2 cellular contexts compared by ENCODE assay signal in genomic region chr11:65700377-65700776, GRCh38.
A peak's percentile ranks its signal among the peaks of the same experiment; 100 is the strongest.
TF ChIP-seq lines count a peak whose summit lies in the region.

No MANE protein-coding gene starts in this region.

TF ChIP-seq in K562, 482 proteins besides CTCF, POLR2A, EP300 and RAD21:
- no peak for TF ChIP-seq RBM39 (optimal IDR thresholded peaks at IDR 0.05; ENCODE audit: low read depth, low read length)
- TF ChIP-seq MEIS2 (IDR thresholded peaks at IDR 0.05; ENCODE audit: partially characterized antibody) = peak; percentile 10
TF ChIP-seq in K562: peak in this region for 1.

TF ChIP-seq in GM23338, 12 proteins besides CTCF, POLR2A, EP300 and RAD21:
- no peak for TF ChIP-seq ZNF462 (CRISPR knock-in tag; IDR thresholded peaks at IDR 0.05)
- TF ChIP-seq ETS1 (IDR thresholded peaks at IDR 0.05) = no peak
- no peak for TF ChIP-seq STAT1 (IDR thresholded peaks at IDR 0.05; ENCODE audit: unreplicated experiment)
- TF ChIP-seq JUNB (IDR thresholded peaks at IDR 0.05; ENCODE audit: unreplicated experiment) = no peak
- no peak for TF ChIP-seq ZNF331 (CRISPR knock-in tag; IDR thresholded peaks at IDR 0.05; ENCODE audit: low read depth)
- no peak for TF ChIP-seq EZH2 (IDR thresholded peaks at IDR 0.05; ENCODE audit: low read depth, unreplicated experiment)
- TF ChIP-seq POLR2AphosphoS5 (IDR thresholded peaks at IDR 0.05; ENCODE audit: low read depth) = no peak
- TF ChIP-seq NANOG (IDR thresholded peaks at IDR 0.05; ENCODE audit: borderline replicate concordance) = no peak
- no peak for TF ChIP-seq REST (IDR thresholded peaks at IDR 0.05; ENCODE audit: unreplicated experiment)
- TF ChIP-seq ZNF114 (CRISPR knock-in tag; IDR thresholded peaks at IDR 0.05) = no peak
- TF ChIP-seq EZH2phosphoT487 (IDR thresholded peaks at IDR 0.05; ENCODE audit: unreplicated experiment) = no peak
- TF ChIP-seq CREB1 (CRISPR knock-in tag; IDR thresholded peaks at IDR 0.05; ENCODE audit: low read depth) = no peak
